In genomic region chr20:61983965-61984364, GRCh38 we compare ENCODE assay signal across 17 cellular contexts.
DNase-seq lines count a peak whose midpoint lies in the region; ATAC-seq and TF ChIP-seq lines count a peak whose summit lies in the region.
"Had no signal": no experiment of that assay in that cellular context is flagged by ENCODE, and none has a peak within 500 bp of the region (broad histone marks: within the 10 kb centered on the region; RNA-seq: fewer than 3 reads in every experiment).

No MANE protein-coding gene starts in this region.

- no peak for ATAC-seq in CD4-positive, alpha-beta T cell (ENCODE audit: poor library complexity)
- no peak for ATAC-seq in GM19397 (IDR thresholded peaks at IDR 0.05; ENCODE audit: unreplicated experiment)
- ATAC-seq in naive thymus-derived CD4-positive, alpha-beta T cell, result no peak
- ATAC-seq: GM12878, K562 had no signal

- peaks cover 21% of the 10 kb centered on the region for H3K9me3 Mint-ChIP-seq in activated CD4-positive, alpha-beta memory T cell treated with anti-CD3 and anti-CD28 coated beads, Interleukin-2, amount 10 ng/mL, durations not matched to agents 7 days and 5 days
- peaks cover 6% of the 10 kb centered on the region for H3K9me3 Mint-ChIP-seq in activated CD4-positive, alpha-beta memory T cell treated with anti-CD3 and anti-CD28 coated beads for 36 hours
- peaks cover 3% of the 10 kb centered on the region for H3K9me3 Mint-ChIP-seq in CD4-positive, alpha-beta T cell
- H3K9me3 Mint-ChIP-seq in endodermal cell, result peaks cover 4% of the 10 kb centered on the region
- no peaks in the 10 kb centered on the region for H3K9me3 Mint-ChIP-seq in neural progenitor cell
- peaks cover 0 to 23% (median 13%) of the 10 kb centered on the region in 11 donors for H3K9me3 Mint-ChIP-seq in naive thymus-derived CD4-positive, alpha-beta T cell

- no peak overlapping the region for H3K4me2 ChIP-seq in neural progenitor cell

- H3K27me3 ChIP-seq in CD4-positive, alpha-beta T cell (ENCODE audit: control insufficient read depth, insufficient read depth, low read length), result no peaks in the 10 kb centered on the region
- H3K27me3 ChIP-seq in endodermal cell (ENCODE audit: control insufficient read depth, insufficient read depth, low read length, poor library complexity, severe bottlenecking), result no peaks in the 10 kb centered on the region
- no peaks in the 10 kb centered on the region for H3K27me3 ChIP-seq in neural progenitor cell
- H3K27me3 ChIP-seq in naive thymus-derived CD4-positive, alpha-beta T cell (ENCODE audit: control insufficient read depth in 2 of 2, insufficient read depth in 2 of 2, low read length in 2 of 2), result no peaks in the 10 kb centered on the region

- intact Hi-C loops in activated CD4-positive, alpha-beta memory T cell treated with anti-CD3 and anti-CD28 coated beads for 36 hours (cut with micrococcal nuclease), result no loop called here
- intact Hi-C loops in CD4-positive, alpha-beta T cell (cut with DNase I, micrococcal nuclease), result no loop called here
- intact Hi-C loops in naive thymus-derived CD4-positive, alpha-beta T cell (cut with micrococcal nuclease), result no loop called here

- no peak for TF ChIP-seq CTCF in CD4-positive, alpha-beta T cell (IDR thresholded peaks at IDR 0.05)
- no peak for TF ChIP-seq CTCF in endodermal cell (conservative IDR thresholded peaks at IDR 0.05)
- TF ChIP-seq CTCF in neural progenitor cell (IDR thresholded peaks at IDR 0.05), result no peak

- H3K9ac ChIP-seq in endodermal cell (ENCODE audit: extremely low read depth, low read length, poor library complexity, severe bottlenecking), result no peak overlapping the region
- H3K9ac ChIP-seq in neural progenitor cell, result no peak overlapping the region

- H3K27ac ChIP-seq in CD4-positive, alpha-beta T cell (ENCODE audit: low read depth, low read length), result no peak overlapping the region
- H3K27ac ChIP-seq in endodermal cell (ENCODE audit: low read depth, low read length) (no peak overlapping the region), neural progenitor cell (no peak overlapping the region)
- no peak overlapping the region for H3K27ac ChIP-seq in naive thymus-derived CD4-positive, alpha-beta T cell (ENCODE audit: low read depth, low read length)

- no peak for DNase-seq in activated CD4-positive, alpha-beta memory T cell treated with anti-CD3 and anti-CD28 coated beads, Interleukin-2, amount 10 ng/mL, durations not matched to agents 7 days and 5 days
- DNase-seq in activated CD4-positive, alpha-beta memory T cell treated with anti-CD3 and anti-CD28 coated beads for 36 hours, result no peak
- DNase-seq in CD4-positive, alpha-beta T cell, result no peak
- DNase-seq in endodermal cell, result no peak
- DNase-seq in neural progenitor cell (ENCODE audit: low spot score), result no peak
- no peak for DNase-seq in G401 (ENCODE audit: low spot score)
- no peak for DNase-seq in naive thymus-derived CD4-positive, alpha-beta T cell
- DNase-seq: Calu3; CD4-positive, alpha-beta memory T cell; NCI-H1105; NCI-H2081 treated with DMSO at 0.1 percent for 48 hours; OCI-M1; SHP77 treated with DMSO at 0.1 percent for 48 hours had no signal

- H3K36me3 Mint-ChIP-seq in activated CD4-positive, alpha-beta memory T cell treated with anti-CD3 and anti-CD28 coated beads, Interleukin-2, amount 10 ng/mL, durations not matched to agents 7 days and 5 days (ENCODE audit: low read depth), result peaks cover 69% of the 10 kb centered on the region
- H3K36me3 Mint-ChIP-seq in activated CD4-positive, alpha-beta memory T cell treated with anti-CD3 and anti-CD28 coated beads for 36 hours, result peaks cover 35% of the 10 kb centered on the region
- peaks cover 56% of the 10 kb centered on the region for H3K36me3 Mint-ChIP-seq in CD4-positive, alpha-beta T cell (ENCODE audit: low read depth)
- H3K36me3 Mint-ChIP-seq in endodermal cell (ENCODE audit: low read depth) (peaks cover 56% of the 10 kb centered on the region), neural progenitor cell (peaks cover 33% of the 10 kb centered on the region)
- H3K36me3 Mint-ChIP-seq in naive thymus-derived CD4-positive, alpha-beta T cell, result peaks cover 6 to 64% (median 45%) of the 10 kb centered on the region in 5 donors

- no peak overlapping the region for H3K4me3 Mint-ChIP-seq in activated CD4-positive, alpha-beta memory T cell treated with anti-CD3 and anti-CD28 coated beads, Interleukin-2, amount 10 ng/mL, durations not matched to agents 7 days and 5 days
- no peak overlapping the region for H3K4me3 Mint-ChIP-seq in activated CD4-positive, alpha-beta memory T cell treated with anti-CD3 and anti-CD28 coated beads for 36 hours
- no peak overlapping the region for H3K4me3 Mint-ChIP-seq in CD4-positive, alpha-beta T cell
- no peak overlapping the region for H3K4me3 Mint-ChIP-seq in endodermal cell
- no peak overlapping the region for H3K4me3 Mint-ChIP-seq in neural progenitor cell
- H3K4me3 Mint-ChIP-seq in naive thymus-derived CD4-positive, alpha-beta T cell, result peak overlapping the region in 4 of 10 donors; percentile 9 to 29 (median 22)
- H3K4me3 Mint-ChIP-seq: B cell had no signal

- H4K20me1 ChIP-seq in neural progenitor cell (ENCODE audit: low read depth), result peaks cover 8% of the 10 kb centered on the region

- no peak overlapping the region for H3K4me3 ChIP-seq in endodermal cell (ENCODE audit: low read length)
- no peak overlapping the region for H3K4me3 ChIP-seq in neural progenitor cell
- H3K4me3 ChIP-seq in naive thymus-derived CD4-positive, alpha-beta T cell (ENCODE audit: low read length), result no peak overlapping the region
- H3K4me3 ChIP-seq: GM12878, K562 had no signal

- peaks cover 20% of the 10 kb centered on the region for H3K4me1 Mint-ChIP-seq in activated CD4-positive, alpha-beta memory T cell treated with anti-CD3 and anti-CD28 coated beads, Interleukin-2, amount 10 ng/mL, durations not matched to agents 7 days and 5 days
- H3K4me1 Mint-ChIP-seq in activated CD4-positive, alpha-beta memory T cell treated with anti-CD3 and anti-CD28 coated beads for 36 hours (ENCODE audit: low read depth), result peaks cover 17% of the 10 kb centered on the region
- peaks cover 30% of the 10 kb centered on the region for H3K4me1 Mint-ChIP-seq in CD4-positive, alpha-beta T cell (ENCODE audit: low read depth)
- H3K4me1 Mint-ChIP-seq in endodermal cell, result no peaks in the 10 kb centered on the region
- peaks cover 12% of the 10 kb centered on the region for H3K4me1 Mint-ChIP-seq in neural progenitor cell
- peaks cover 9 to 42% (median 32%) of the 10 kb centered on the region in 7 donors for H3K4me1 Mint-ChIP-seq in naive thymus-derived CD4-positive, alpha-beta T cell

- 88 to 91% methylated on average over 13 to 17 of the region's 17 CpGs for WGBS in endodermal cell (ENCODE audit: insufficient coverage in 1 of 2, insufficient read length in 1 of 2), 2 experiments

- no peaks in the 10 kb centered on the region for H3F3A ChIP-seq in neural progenitor cell (ENCODE audit: low read depth)

- H3K36me3 ChIP-seq in endodermal cell (ENCODE audit: control insufficient read depth, insufficient read depth, low read length) (peaks cover 36% of the 10 kb centered on the region), neural progenitor cell (no peaks in the 10 kb centered on the region)
- peaks cover 0 to 45% (median 0%) of the 10 kb centered on the region in 3 experiments for H3K36me3 ChIP-seq in naive thymus-derived CD4-positive, alpha-beta T cell (ENCODE audit: control insufficient read depth in 2 of 3, insufficient read depth in 3 of 3, low read length in 3 of 3)

- no peaks in the 10 kb centered on the region for H3K9me3 ChIP-seq in CD4-positive, alpha-beta T cell (ENCODE audit: control insufficient read depth, low read length)
- no peaks in the 10 kb centered on the region for H3K9me3 ChIP-seq in endodermal cell (ENCODE audit: control insufficient read depth, low read length)
- no peaks in the 10 kb centered on the region for H3K9me3 ChIP-seq in neural progenitor cell (ENCODE audit: low read depth)
- H3K9me3 ChIP-seq in naive thymus-derived CD4-positive, alpha-beta T cell (ENCODE audit: control insufficient read depth in 2 of 3, low read length in 3 of 3), result peaks cover 0 to 14% (median 0%) of the 10 kb centered on the region in 3 experiments

- H2AFZ ChIP-seq in neural progenitor cell (replicated peaks), result no peak overlapping the region

- POLR2A ChIA-PET in activated CD4-positive, alpha-beta memory T cell treated with anti-CD3 and anti-CD28 coated beads, Interleukin-2, amount 10 ng/mL, durations not matched to agents 7 days and 5 days (lab: Charles Lee), result no interaction called here
- POLR2A ChIA-PET in activated CD4-positive, alpha-beta memory T cell treated with anti-CD3 and anti-CD28 coated beads for 36 hours (lab: Charles Lee), result no interaction called here
- POLR2A ChIA-PET in CD4-positive, alpha-beta T cell (lab: Charles Lee), result no interaction called here
- POLR2A ChIA-PET in naive thymus-derived CD4-positive, alpha-beta T cell (lab: Charles Lee), result no interaction called here

- CTCF ChIA-PET in activated CD4-positive, alpha-beta memory T cell treated with anti-CD3 and anti-CD28 coated beads, Interleukin-2, amount 10 ng/mL, durations not matched to agents 7 days and 5 days (lab: Charles Lee), result no interaction called here
- CTCF ChIA-PET in activated CD4-positive, alpha-beta memory T cell treated with anti-CD3 and anti-CD28 coated beads for 36 hours (lab: Charles Lee), result interaction anchor here (0.7 kb wide), 1 partner anchor 113 kb away, joined by 3 read pairs; no protein-coding TSS in a partner anchor
- CTCF ChIA-PET in CD4-positive, alpha-beta T cell (lab: Charles Lee), result no interaction called here
- CTCF ChIA-PET in naive thymus-derived CD4-positive, alpha-beta T cell (lab: Charles Lee), result no interaction called here

- no peaks in the 10 kb centered on the region for H3K4me1 ChIP-seq in endodermal cell (ENCODE audit: control insufficient read depth, insufficient read depth, low read length)
- H3K4me1 ChIP-seq in neural progenitor cell, result no peaks in the 10 kb centered on the region
- peaks cover 3 to 9% of the 10 kb centered on the region in 2 donors for H3K4me1 ChIP-seq in naive thymus-derived CD4-positive, alpha-beta T cell (ENCODE audit: control insufficient read depth in 2 of 2, insufficient read depth in 2 of 2, low read length in 2 of 2)

- peak overlapping the region; percentile 22 for H3K27ac Mint-ChIP-seq in activated CD4-positive, alpha-beta memory T cell treated with anti-CD3 and anti-CD28 coated beads, Interleukin-2, amount 10 ng/mL, durations not matched to agents 7 days and 5 days
- H3K27ac Mint-ChIP-seq in activated CD4-positive, alpha-beta memory T cell treated with anti-CD3 and anti-CD28 coated beads for 36 hours, result no peak overlapping the region
- peak overlapping the region; percentile 5 for H3K27ac Mint-ChIP-seq in CD4-positive, alpha-beta T cell
- peak overlapping the region; percentile 20 for H3K27ac Mint-ChIP-seq in endodermal cell
- H3K27ac Mint-ChIP-seq in neural progenitor cell, result peak overlapping the region; percentile 36
- H3K27ac Mint-ChIP-seq in naive thymus-derived CD4-positive, alpha-beta T cell, result peak overlapping the region in 3 of 9 donors; percentile 21 to 69 (median 63)
- H3K27ac Mint-ChIP-seq: B cell had no signal

- in situ Hi-C loops in G401 (cut with HindIII; ENCODE audit: low sequenced_read_pairs), result no loop called here

- H3K79me2 ChIP-seq in neural progenitor cell (ENCODE audit: low read depth), result no peaks in the 10 kb centered on the region

- H3K27me3 Mint-ChIP-seq in activated CD4-positive, alpha-beta memory T cell treated with anti-CD3 and anti-CD28 coated beads, Interleukin-2, amount 10 ng/mL, durations not matched to agents 7 days and 5 days, result no peaks in the 10 kb centered on the region
- H3K27me3 Mint-ChIP-seq in activated CD4-positive, alpha-beta memory T cell treated with anti-CD3 and anti-CD28 coated beads for 36 hours, result no peaks in the 10 kb centered on the region
- no peaks in the 10 kb centered on the region for H3K27me3 Mint-ChIP-seq in CD4-positive, alpha-beta T cell
- H3K27me3 Mint-ChIP-seq in endodermal cell (ENCODE audit: insufficient read depth) (no peaks in the 10 kb centered on the region), neural progenitor cell (ENCODE audit: insufficient read depth, low read depth) (peaks cover 2% of the 10 kb centered on the region)
- H3K27me3 Mint-ChIP-seq in naive thymus-derived CD4-positive, alpha-beta T cell, result peaks cover 0 to 2% (median 0%) of the 10 kb centered on the region in 5 donors
- H3K27me3 Mint-ChIP-seq: B cell; CD4-positive, alpha-beta memory T cell had no signal
